ENCODE assay signal across 8 cellular contexts in the genomic region with DNA sequence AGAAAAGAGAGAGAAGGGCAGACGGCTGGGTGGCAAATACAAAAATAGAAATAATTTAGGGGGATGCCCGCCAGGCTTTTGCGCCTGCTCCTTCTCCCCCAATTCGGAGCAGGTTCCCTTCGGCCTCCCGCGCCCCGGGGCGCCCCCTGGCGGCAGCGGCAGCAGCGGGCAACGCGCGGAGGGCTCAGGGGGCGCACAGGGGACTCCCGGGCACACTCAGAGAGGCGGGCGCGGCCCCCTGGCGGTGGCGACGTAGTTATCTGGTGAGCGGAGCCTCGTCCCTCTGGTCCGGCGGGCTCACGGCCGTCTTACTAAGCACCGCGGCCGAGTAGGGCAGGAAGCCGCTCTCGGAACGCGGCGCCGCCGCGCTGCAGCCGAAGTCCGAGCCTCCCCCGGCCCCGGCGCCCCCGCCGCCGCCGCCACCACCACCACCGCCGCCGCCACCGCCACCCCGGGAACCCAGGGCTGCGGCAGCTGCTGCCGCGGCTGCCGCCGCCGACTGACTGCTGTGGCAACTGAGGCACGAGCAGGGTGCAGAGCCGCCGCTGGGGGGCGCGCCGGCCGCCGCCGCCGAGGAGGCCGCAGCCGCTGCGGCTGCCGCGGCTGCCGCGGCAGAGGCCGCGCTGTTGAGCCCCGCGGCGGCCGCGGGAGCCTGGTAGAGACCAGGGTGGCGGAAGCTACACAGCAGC. TPM values are rescaled to one million over a fixed set of nuclear protein-coding genes. Genes with fewer than 3 reads are reported as not detected.
DNase-seq lines count a peak whose midpoint lies in the region; ATAC-seq and TF ChIP-seq lines count a peak whose summit lies in the region.

No MANE protein-coding gene starts in this region.

- H3K4me1 ChIP-seq in CD4-positive, alpha-beta memory T cell (ENCODE audit: insufficient read depth, low read length): no peaks in the 10 kb centered on the region
- peaks cover 0 to 11% of the 10 kb centered on the region in 2 donors for H3K4me1 ChIP-seq in uterus

- CTCF ChIA-PET in CD4-positive, alpha-beta memory T cell (lab: Charles Lee; ENCODE audit: partially characterized antibody): no interaction called here
- CTCF ChIA-PET in RWPE1 (lab: Yijun Ruan, JAX): interaction anchor here (0.6 to 2.0 kb wide), 10 partner anchors 9 to 1120 kb away, joined by 3 to 16 read pairs (median 3); no protein-coding TSS in a partner anchor

- intact Hi-C loops in CD4-positive, alpha-beta memory T cell (cut with micrococcal nuclease): loop anchor here (2.0 to 5.0 kb wide), 3 partner anchors 17 to 78 kb away; a partner anchor contains a TSS
- intact Hi-C loops in uterus (cut with DNase I; ENCODE audit: low total_unique reads): loop anchor here (10.0 kb wide), 1 partner anchor 395 kb away; no protein-coding TSS in a partner anchor

- peaks cover 0 to 16% of the 10 kb centered on the region in 2 donors for H3K36me3 Mint-ChIP-seq in CD4-positive, alpha-beta memory T cell
- H3K36me3 Mint-ChIP-seq in endothelial cell (ENCODE audit: low read depth, unreplicated experiment) (no peaks in the 10 kb centered on the region), nephron (ENCODE audit: low read depth) (no peaks in the 10 kb centered on the region)

- no peak for ATAC-seq in HG03045 (IDR thresholded peaks at IDR 0.05; ENCODE audit: unreplicated experiment)

- H3K9me3 ChIP-seq in CD4-positive, alpha-beta memory T cell (ENCODE audit: control insufficient read depth in 1 of 2, low read length in 2 of 2): no peaks in the 10 kb centered on the region
- H3K9me3 ChIP-seq in uterus: no peaks in the 10 kb centered on the region

- H3K27ac ChIP-seq in CD4-positive, alpha-beta memory T cell (ENCODE audit: low read depth, low read length): no peak overlapping the region
- H3K27ac ChIP-seq in RWPE1 (no peak overlapping the region), uterus (no peak overlapping the region)

- DNase-seq in CD4-positive, alpha-beta memory T cell: no peak
- DNase-seq in HK-2 (ENCODE audit: unreplicated experiment) (peak; percentile 84), RWPE1 (ENCODE audit: low spot score) (peak; percentile 59), endothelial cell (ENCODE audit: low spot score) (peak; percentile 90), DMS 273 treated with DMSO at 0.1 percent for 48 hours (lab: John Stamatoyannopoulos, UW) (no peak), uterus (no peak)

- H3K27me3 ChIP-seq in CD4-positive, alpha-beta memory T cell (ENCODE audit: insufficient read depth, low read length): peaks cover 85% of the 10 kb centered on the region
- peaks cover 78 to 93% of the 10 kb centered on the region in 2 donors for H3K27me3 ChIP-seq in uterus

- peak overlapping the region in 3 of 7 donors; percentile 91 to 95 (median 93) for H3K27ac Mint-ChIP-seq in CD4-positive, alpha-beta memory T cell
- H3K27ac Mint-ChIP-seq in endothelial cell (ENCODE audit: unreplicated experiment) (no peak overlapping the region), nephron (no peak overlapping the region)

- H3K4me3 ChIP-seq in CD4-positive, alpha-beta memory T cell (ENCODE audit: low read length in 2 of 2): no peak overlapping the region
- H3K4me3 ChIP-seq in uterus: no peak overlapping the region

- TF ChIP-seq CTCF in RWPE1 (conservative IDR thresholded peaks at IDR 0.05; ENCODE audit: low read depth): peak; percentile 75
- TF ChIP-seq CTCF in endothelial cell (IDR thresholded peaks at IDR 0.05; ENCODE audit: unreplicated experiment): peak; percentile 99
- TF ChIP-seq CTCF in nephron (IDR thresholded peaks at IDR 0.05; ENCODE audit: unreplicated experiment in 3 of 3): peak; percentile 87 to 93 (median 93)
- peak in 1 of 4 experiments; percentile 31 for TF ChIP-seq CTCF in uterus (IDR thresholded peaks at IDR 0.05)

- H3K4me3 Mint-ChIP-seq in CD4-positive, alpha-beta memory T cell: peak overlapping the region in 6 of 8 donors; percentile 64 to 82 (median 72)
- H3K4me3 Mint-ChIP-seq in endothelial cell (ENCODE audit: unreplicated experiment) (peak overlapping the region; percentile 87), nephron (peak overlapping the region; percentile 63 to 69 (median 68))

- peaks cover 62 to 63% of the 10 kb centered on the region in 2 donors for H3K27me3 Mint-ChIP-seq in CD4-positive, alpha-beta memory T cell
- H3K27me3 Mint-ChIP-seq in endothelial cell (ENCODE audit: unreplicated experiment): peaks cover 42% of the 10 kb centered on the region
- peaks cover 97% of the 10 kb centered on the region for H3K27me3 Mint-ChIP-seq in nephron (ENCODE audit: low read depth)

- POLR2A ChIA-PET in CD4-positive, alpha-beta memory T cell (lab: Charles Lee; ENCODE audit: partially characterized antibody): no interaction called here
- POLR2A ChIA-PET in RWPE1 (lab: Yijun Ruan, JAX; ENCODE audit: low non-redundant PET): no interaction called here

- peaks cover 4 to 70% (median 65%) of the 10 kb centered on the region in 8 donors for H3K9me3 Mint-ChIP-seq in CD4-positive, alpha-beta memory T cell
- no peaks in the 10 kb centered on the region for H3K9me3 Mint-ChIP-seq in endothelial cell (ENCODE audit: unreplicated experiment)
- H3K9me3 Mint-ChIP-seq in nephron: peaks cover 3% of the 10 kb centered on the region

- TF ChIP-seq POLR2A in uterus (IDR thresholded peaks at IDR 0.05): no peak

- H3K36me3 ChIP-seq in CD4-positive, alpha-beta memory T cell (ENCODE audit: insufficient read depth, low read length): no peaks in the 10 kb centered on the region
- H3K36me3 ChIP-seq in uterus: no peaks in the 10 kb centered on the region

- peaks cover 3 to 24% (median 9%) of the 10 kb centered on the region in 4 donors for H3K4me1 Mint-ChIP-seq in CD4-positive, alpha-beta memory T cell
- peaks cover 33% of the 10 kb centered on the region for H3K4me1 Mint-ChIP-seq in endothelial cell (ENCODE audit: unreplicated experiment)
- H3K4me1 Mint-ChIP-seq in nephron: peaks cover 39% of the 10 kb centered on the region

RNA-seq across cellular contexts. Expression of a gene that starts 3.8 kb away (rescaled TPM):
- not detected for total RNA-seq in CD4-positive, alpha-beta memory T cell
- polyA plus RNA-seq in CD4-positive, alpha-beta memory T cell: not detected
- not detected for total RNA-seq in endothelial cell (ENCODE audit: unreplicated experiment)
- under 1 TPM in 1 of 4 donors, not detected in 3; 0.28 TPM for total RNA-seq in uterus

RNA-seq across cellular contexts. Expression of a gene that starts 12.5 kb away (rescaled TPM):
- total RNA-seq in CD4-positive, alpha-beta memory T cell: not detected
- not detected for polyA plus RNA-seq in CD4-positive, alpha-beta memory T cell
- total RNA-seq in endothelial cell (ENCODE audit: unreplicated experiment): not detected
- total RNA-seq in uterus: 1 to 10 TPM in 1 of 4 donors, not detected in 3; 4.9 TPM

RNA-seq across cellular contexts. Expression of a gene that starts 19.6 kb away (rescaled TPM):
- not detected for total RNA-seq in CD4-positive, alpha-beta memory T cell
- polyA plus RNA-seq in CD4-positive, alpha-beta memory T cell: not detected
- total RNA-seq in endothelial cell (ENCODE audit: unreplicated experiment) (not detected), uterus (under 1 TPM in 1 of 4 donors, not detected in 3; 0.76 TPM)

RNA-seq across cellular contexts. Expression of a gene that starts 27.1 kb away (rescaled TPM):
- not detected for total RNA-seq in CD4-positive, alpha-beta memory T cell
- not detected for polyA plus RNA-seq in CD4-positive, alpha-beta memory T cell
- total RNA-seq in endothelial cell (ENCODE audit: unreplicated experiment) (not detected), uterus (10 to 100 TPM in 1 of 4 donors, 1 to 10 TPM in 1, under 1 TPM in 1, not detected in 1; 0.88 to 34.6 (median 8.6) TPM)

RNA-seq across cellular contexts. Expression of a gene that starts 36.6 kb away (rescaled TPM):
- not detected for total RNA-seq in CD4-positive, alpha-beta memory T cell
- not detected for polyA plus RNA-seq in CD4-positive, alpha-beta memory T cell
- not detected for total RNA-seq in endothelial cell (ENCODE audit: unreplicated experiment)
- 10 to 100 TPM in 3 of 4 donors, 1 to 10 TPM in 1; 6.8 to 81.0 (median 53.6) TPM for total RNA-seq in uterus

Comparison
In these comparisons a context has a peak if more than half of its experiments do, and no peak if none do; other contexts are left out.
1. DNase-seq: peak in HK-2 (single experiment), RWPE1 (single experiment) and endothelial cell (single experiment); none in CD4-positive, alpha-beta memory T cell (0 of 5), DMS 273 treated with DMSO at 0.1 percent for 48 hours (single experiment) and uterus (0 of 2).
2. Peak in every context shown above with its lines, with median percentiles within 50 percentile points of each other: H3K4me3 Mint-ChIP-seq.